In genomic region chr7:75971961-75972763, GRCh38 we compare ENCODE assay signal across 12 cellular contexts. TPM values are rescaled to one million over a fixed set of nuclear protein-coding genes. Genes with fewer than 3 reads are reported as not detected.
A peak's percentile ranks its signal among the peaks of the same experiment; 100 is the strongest.
DNase-seq lines count a peak whose midpoint lies in the region; ATAC-seq and TF ChIP-seq lines count a peak whose summit lies in the region.
"Had no signal": no experiment of that assay in that cellular context is flagged by ENCODE, and none has a peak within 500 bp of the region (broad histone marks: within the 10 kb centered on the region; RNA-seq: fewer than 3 reads in every experiment).

No MANE protein-coding gene starts in this region.

- ATAC-seq in lung (ENCODE audit: insufficient read depth, low FRiP score) (peak; percentile 53), HG03378 (IDR thresholded peaks at IDR 0.05; ENCODE audit: unreplicated experiment) (no peak)

- H3K36me3 ChIP-seq in lung (ENCODE audit: control insufficient read depth in 2 of 2, insufficient read depth in 2 of 2, low read length in 2 of 2): peaks cover 3 to 11% of the 10 kb centered on the region in 2 donors

- DNase-seq in AG04450 (ENCODE audit: low read depth, low spot score): no peak
- peak; percentile 69 for DNase-seq in HT-29 (ENCODE audit: low spot score)
- peak; percentile 19 to 66 for DNase-seq in cardiac fibroblast (ENCODE audit: low read depth in 2 of 2)
- DNase-seq in lung (ENCODE audit: low spot score): no peak
- DNase-seq in NCI-H69 (lab: John Stamatoyannopoulos, UW): no peak
- DNase-seq in DMS79 treated with DMSO at 0.1 percent for 48 hours (lab: John Stamatoyannopoulos, UW): no peak
- no peak for DNase-seq in NK-92 treated with Interleukin-12 subunit alpha and Interleukin-12 subunit beta, amount 100 ng/mL, for 24 hours (lab: John Stamatoyannopoulos, UW)
- DNase-seq: activated CD4-positive, alpha-beta T cell treated with anti-CD3 and anti-CD28 coated beads for 4 hours; EL; NCI-H1417; substantia nigra had no signal

- POLR2A ChIA-PET in AG04450 (lab: Yijun Ruan, JAX): interaction anchor here (0.6 kb wide), 1 partner anchor 53 kb away, joined by 3 read pairs; no protein-coding TSS in a partner anchor

- H3K27ac ChIP-seq in AG04450 (ENCODE audit: low read depth, low read length) (no peak overlapping the region), lung (ENCODE audit: low read depth in 1 of 2, low read length in 1 of 2) (peak overlapping the region in 1 of 2 donors; percentile 15)

- H3K4me3 ChIP-seq in AG04450 (ENCODE audit: low read depth, low read length) (no peak overlapping the region), cardiac fibroblast (replicated peaks in 1 of 2; ENCODE audit: low read depth in 2 of 2, low read length in 2 of 2) (no peak overlapping the region), lung (no peak overlapping the region)

- CTCF ChIA-PET in AG04450 (lab: Charles Lee): interaction anchor here (1.1 kb wide), 1 partner anchor 9 kb away, joined by 3 read pairs; no protein-coding TSS in a partner anchor

- H3K9me3 ChIP-seq in AG04450 (ENCODE audit: control insufficient read depth, insufficient read depth, low read length) (no peaks in the 10 kb centered on the region), lung (ENCODE audit: control insufficient read depth in 2 of 2, insufficient read depth in 1 of 2, low read length in 1 of 2) (no peaks in the 10 kb centered on the region)

- peaks cover 10 to 24% of the 10 kb centered on the region in 2 donors for H3K4me1 ChIP-seq in lung (ENCODE audit: control insufficient read depth in 2 of 2, insufficient read depth in 2 of 2, low read length in 2 of 2)

- H3K27me3 ChIP-seq in AG04450 (ENCODE audit: control insufficient read depth, insufficient read depth, low read length): no peaks in the 10 kb centered on the region
- no peaks in the 10 kb centered on the region for H3K27me3 ChIP-seq in lung (ENCODE audit: control insufficient read depth, insufficient read depth)

- 44 to 58% methylated on average over 19 of the region's 19 CpGs for WGBS in lung, 2 donors

- TF ChIP-seq CTCF in AG04450 (IDR thresholded peaks at IDR 0.05; ENCODE audit: low read depth, low read length): peak; percentile 17
- TF ChIP-seq CTCF in cardiac fibroblast (IDR thresholded peaks at IDR 0.05; ENCODE audit: low read depth, low read length): peak; percentile 10
- no peak for TF ChIP-seq CTCF in lung (IDR thresholded peaks at IDR 0.05; ENCODE audit: control extremely low read depth, extremely low read depth)

RNA-seq across cellular contexts. Expression of gene TMEM120A, which starts 22.2 kb away (rescaled TPM):
- polyA plus RNA-seq in AG04450 (2011; rRNA removed): 46.3 and 59.1 TPM in 2 replicates
- 61.0 and 64.2 TPM in 2 replicates for polyA minus RNA-seq in AG04450 (2011; rRNA and poly(A)+ RNA removed)
- total RNA-seq in HT-29 (2014; rRNA removed; shearing (Covaris generic)): 29.3 and 32.8 TPM in 2 replicates
- total RNA-seq in lung: 10 to 100 TPM; 15.7 to 58.8 TPM
- 10 to 100 TPM; 56.5 to 90.1 TPM for polyA plus RNA-seq in lung

RNA-seq across cellular contexts. Expression of gene POR, which starts 57.2 kb away (rescaled TPM):
- polyA plus RNA-seq in AG04450 (2011; rRNA removed) (39.0 and 46.5 TPM in 2 replicates), lung (100 to 1,000 TPM; 243 to 305 TPM)
- polyA minus RNA-seq in AG04450 (2011; rRNA and poly(A)+ RNA removed): 39.8 and 57.0 TPM in 2 replicates
- 222 and 263 TPM in 2 replicates for total RNA-seq in HT-29 (2014; rRNA removed; shearing (Covaris generic))
- 100 to 1,000 TPM; 111 to 284 TPM for total RNA-seq in lung

Comparison
In these comparisons a context has a peak if more than half of its experiments do, and no peak if none do; other contexts are left out.
1. DNase-seq: peak in HT-29 (single experiment) and cardiac fibroblast (2 of 2); none in AG04450 (single experiment), lung (single experiment), NCI-H69 (single experiment), DMS79 treated with DMSO at 0.1 percent for 48 hours (single experiment) and NK-92 treated with Interleukin-12 subunit alpha and Interleukin-12 subunit beta, amount 100 ng/mL, for 24 hours (single experiment).